In genomic region chr16:48523415-48524204, GRCh38 we compare ENCODE assay signal across 16 cellular contexts.
DNase-seq lines count a peak whose midpoint lies in the region; ATAC-seq and TF ChIP-seq lines count a peak whose summit lies in the region.
"Had no signal": no experiment of that assay in that cellular context is flagged by ENCODE, and none has a peak within 500 bp of the region (broad histone marks: within the 10 kb centered on the region; RNA-seq: fewer than 3 reads in every experiment).

No MANE protein-coding gene starts in this region.

- no peaks in the 10 kb centered on the region for H3K27me3 Mint-ChIP-seq in chondrocyte (ENCODE audit: low read depth)

- H3K27ac Mint-ChIP-seq in chondrocyte (ENCODE audit: unreplicated experiment), result no peak overlapping the region
- H3K27ac Mint-ChIP-seq: CD8-positive, alpha-beta T cell; HFFc6 had no signal

- intact Hi-C loops in left lung (cut with DNase I), result no loop called here
- intact Hi-C loops in sciatic nerve (cut with DNase I), result no loop called here

- H3K36me3 Mint-ChIP-seq in chondrocyte (ENCODE audit: low read depth), result no peaks in the 10 kb centered on the region
- H3K36me3 Mint-ChIP-seq: CD14-positive monocyte; CD8-positive, alpha-beta T cell had no signal

- H3K27ac ChIP-seq in left lung, result no peak overlapping the region
- H3K27ac ChIP-seq: A549 had no signal

- ATAC-seq in left lung, result no peak
- no peak for ATAC-seq in sciatic nerve
- no peak for ATAC-seq in HG02642 (IDR thresholded peaks at IDR 0.05; ENCODE audit: poor library complexity, unreplicated experiment)
- ATAC-seq: CD8-positive, alpha-beta T cell had no signal

- H3K9me3 Mint-ChIP-seq in chondrocyte (ENCODE audit: low read depth), result peaks cover 3% of the 10 kb centered on the region

- no peak overlapping the region for H3K4me3 Mint-ChIP-seq in chondrocyte (ENCODE audit: unreplicated experiment)
- H3K4me3 Mint-ChIP-seq: CD14-positive monocyte; CD8-positive, alpha-beta T cell; HFFc6 had no signal

- H3K36me3 ChIP-seq in left lung (no peaks in the 10 kb centered on the region), H7 (replicated peaks; ENCODE audit: control insufficient read depth, insufficient read depth, low read length) (no peaks in the 10 kb centered on the region)

- H3K4me1 ChIP-seq in left lung, result no peaks in the 10 kb centered on the region

- TF ChIP-seq CTCF in chondrocyte (IDR thresholded peaks at IDR 0.05) (no peak), left lung (IDR thresholded peaks at IDR 0.05) (no peak)

- H3K4me1 Mint-ChIP-seq in chondrocyte (ENCODE audit: low read depth), result peaks cover 8% of the 10 kb centered on the region

- H3K27me3 ChIP-seq in left lung (no peaks in the 10 kb centered on the region), H7 (ENCODE audit: control insufficient read depth, insufficient read depth, low read length) (no peaks in the 10 kb centered on the region)

- no peaks in the 10 kb centered on the region for H3K9me3 ChIP-seq in left lung
- H3K9me3 ChIP-seq: A549 had no signal

- H3K4me3 ChIP-seq in left lung (no peak overlapping the region), H7 (ENCODE audit: insufficient read depth, low read depth, low read length) (no peak overlapping the region)
- H3K4me3 ChIP-seq: A549 had no signal

- DNase-seq in D341Med (ENCODE audit: low spot score) (peak; percentile 14), chondrocyte (ENCODE audit: low spot score) (peak; percentile 59), left lung (peak; percentile 19 to 52), sciatic nerve (ENCODE audit: low spot score) (peak; percentile 33), H7 (no peak), SIG-M5 treated with dmso at 0.1 percent for 504 hours (lab: John Stamatoyannopoulos, UW; ENCODE audit: unreplicated experiment) (no peak)
- DNase-seq: CD8-positive, alpha-beta T cell; COR-L47; DND-41; GDM1; HCEC 1CT; HFFc6; IMR-90 had no signal

Comparison
In these comparisons a context has a peak if more than half of its experiments do, and no peak if none do; other contexts are left out.
1. DNase-seq: peak in D341Med (single experiment), chondrocyte (single experiment), left lung (2 of 2) and sciatic nerve (single experiment); none in H7 (single experiment) and SIG-M5 treated with dmso at 0.1 percent for 504 hours (single experiment).